21 cellular contexts compared by ENCODE assay signal in genomic region chr7:1210321-1210978, GRCh38. TPM values are rescaled to one million over a fixed set of nuclear protein-coding genes. Genes with fewer than 3 reads are reported as not detected.
A peak's percentile ranks its signal among the peaks of the same experiment; 100 is the strongest.
DNase-seq lines count a peak whose midpoint lies in the region; ATAC-seq and TF ChIP-seq lines count a peak whose summit lies in the region.
"Had no signal": no experiment of that assay in that cellular context is flagged by ENCODE, and none has a peak within 500 bp of the region (broad histone marks: within the 10 kb centered on the region; RNA-seq: fewer than 3 reads in every experiment).

No MANE protein-coding gene starts in this region.

- ATAC-seq in T-helper 17 cell (no peak), HG03159 (IDR thresholded peaks at IDR 0.05; ENCODE audit: unreplicated experiment) (no peak), HG03439 (IDR thresholded peaks at IDR 0.05; ENCODE audit: unreplicated experiment) (no peak)
- ATAC-seq: left lobe of liver had no signal

- H3K4me3 Mint-ChIP-seq in T-helper 17 cell (no peak overlapping the region), nephron (peak overlapping the region; percentile 19 to 61 (median 28))

- peaks cover 39% of the 10 kb centered on the region for H3K27me3 Mint-ChIP-seq in T-helper 17 cell
- H3K27me3 Mint-ChIP-seq in nephron (ENCODE audit: low read depth), result peaks cover 47% of the 10 kb centered on the region

- H3K9me3 Mint-ChIP-seq in nephron, result no peaks in the 10 kb centered on the region
- H3K9me3 Mint-ChIP-seq: CD4-positive, alpha-beta memory T cell had no signal

- peaks cover 7% of the 10 kb centered on the region for H3K36me3 Mint-ChIP-seq in T-helper 17 cell (ENCODE audit: low read depth)
- no peaks in the 10 kb centered on the region for H3K36me3 Mint-ChIP-seq in nephron (ENCODE audit: low read depth)
- H3K36me3 Mint-ChIP-seq: CD4-positive, alpha-beta memory T cell had no signal

- TF ChIP-seq CTCF in LNCaP clone FGC (IDR thresholded peaks at IDR 0.05; ENCODE audit: control insufficient read depth, extremely low read depth, insufficient read depth), result no peak
- TF ChIP-seq CTCF in nephron (IDR thresholded peaks at IDR 0.05; ENCODE audit: unreplicated experiment in 3 of 3), result no peak

- H3K27ac Mint-ChIP-seq in T-helper 17 cell, result peak overlapping the region; percentile 8
- no peak overlapping the region for H3K27ac Mint-ChIP-seq in nephron
- H3K27ac Mint-ChIP-seq: CD4-positive, alpha-beta memory T cell had no signal

- peak; percentile 88 for DNase-seq in DMS 273 (lab: John Stamatoyannopoulos, UW; ENCODE audit: unreplicated experiment)
- DNase-seq in LNCaP clone FGC (ENCODE audit: low read depth), result peak; percentile 21
- DNase-seq in T-helper 17 cell, result no peak
- no peak for DNase-seq in medulla oblongata (ENCODE audit: extremely low spot score)
- DNase-seq in NCI-H774 (lab: John Stamatoyannopoulos, UW), result no peak
- DNase-seq: activated effector memory CD4-positive, alpha-beta T cell treated with anti-CD3 and anti-CD28 coated beads, Interleukin-2, amount 50 U/mL, for 16 hours; CD4-positive, alpha-beta memory T cell; GF-D8; hypothalamus; NCI-H2107 had no signal

- H3K4me3 ChIP-seq in LNCaP clone FGC (ENCODE audit: low read depth, low read length), result no peak overlapping the region

- H3K4me1 Mint-ChIP-seq in T-helper 17 cell (peaks cover 3% of the 10 kb centered on the region), nephron (peaks cover 16% of the 10 kb centered on the region)

- H3K9me3 ChIP-seq in T-helper 17 cell (ENCODE audit: control insufficient read depth, low read length, poor library complexity, severe bottlenecking), result no peaks in the 10 kb centered on the region
- H3K9me3 ChIP-seq: esophagus muscularis mucosa had no signal

RNA-seq across cellular contexts. Expression of gene UNCX, which starts 22.2 kb away (rescaled TPM):
- not detected for total RNA-seq in T-helper 17 cell
- total RNA-seq: activated CD8-positive, alpha-beta memory T cell treated with anti-CD3 and anti-CD28 coated beads for 36 hours; astrocyte; CD4-positive, alpha-beta memory T cell; dorsolateral prefrontal cortex; esophagus muscularis mucosa; left lobe of liver; myocyte; pulmonary artery endothelial cell; subcutaneous adipose tissue had no signal

RNA-seq across cellular contexts. Expression of gene ZFAND2A, which starts 50.5 kb away (rescaled TPM):
- 10 to 100 TPM; 73.6 to 87.8 TPM for total RNA-seq in T-helper 17 cell

Comparison
In these comparisons a context has a peak if more than half of its experiments do, and no peak if none do; other contexts are left out.
1. DNase-seq: peak in DMS 273 (single experiment) and LNCaP clone FGC (single experiment); none in T-helper 17 cell (0 of 3), medulla oblongata (single experiment) and NCI-H774 (single experiment).